Comparison of ENCODE assay signal across 12 cellular contexts in genomic region chr1:207298666-207299065, GRCh38. TPM values are rescaled to one million over a fixed set of nuclear protein-coding genes. Genes with fewer than 3 reads are reported as not detected.
DNase-seq lines count a peak whose midpoint lies in the region; TF ChIP-seq lines count a peak whose summit lies in the region.
"Had no signal": no experiment of that assay in that cellular context is flagged by ENCODE, and none has a peak within 500 bp of the region (broad histone marks: within the 10 kb centered on the region; RNA-seq: fewer than 3 reads in every experiment).

No MANE protein-coding gene starts in this region.

- no peak overlapping the region for H3K9ac ChIP-seq in endocrine pancreas (ENCODE audit: control insufficient read depth, insufficient read depth, low read length)

- no peaks in the 10 kb centered on the region for H3K9me3 ChIP-seq in endocrine pancreas (ENCODE audit: control insufficient read depth, low read length)
- no peaks in the 10 kb centered on the region for H3K9me3 ChIP-seq in A673 (ENCODE audit: low read depth, low read length, poor library complexity, severe bottlenecking)
- H3K9me3 ChIP-seq: Peyer's patch, psoas muscle had no signal

- H3K27ac ChIP-seq in A673 (ENCODE audit: low read depth, low read length, poor library complexity, severe bottlenecking): no peak overlapping the region
- H3K27ac ChIP-seq: psoas muscle had no signal

- H3K27me3 ChIP-seq in endocrine pancreas (ENCODE audit: control insufficient read depth, insufficient read depth, low read length): no peaks in the 10 kb centered on the region
- H3K27me3 ChIP-seq in A673 (replicated peaks; ENCODE audit: insufficient read depth, low read depth, low read length, poor library complexity): peaks cover 4% of the 10 kb centered on the region
- H3K27me3 ChIP-seq: Peyer's patch had no signal

- intact Hi-C loops in A673 (cut with micrococcal nuclease; ENCODE audit: unreplicated experiment): no loop called here

- TF ChIP-seq CTCF in retinal pigment epithelial cell (conservative IDR thresholded peaks at IDR 0.05; ENCODE audit: low read depth, low read length) (no peak), A673 (conservative IDR thresholded peaks at IDR 0.05; ENCODE audit: low read depth, low read length) (no peak)

- no TSS peak for BruUV-seq in A673 (replicated peaks; lab: Mats Ljungman, UMichigan)

- CTCF ChIA-PET in A673 (lab: Charles Lee): no interaction called here

- H3K36me3 ChIP-seq in endocrine pancreas (ENCODE audit: control insufficient read depth, insufficient read depth, low read length) (no peaks in the 10 kb centered on the region), A673 (ENCODE audit: insufficient read depth, low read length, poor library complexity, severe bottlenecking) (no peaks in the 10 kb centered on the region)
- H3K36me3 ChIP-seq: Peyer's patch had no signal

- POLR2A ChIA-PET in A673 (lab: Charles Lee; ENCODE audit: low non-redundant PET): no interaction called here

- H3K4me1 ChIP-seq in endocrine pancreas (ENCODE audit: control insufficient read depth, insufficient read depth, low read length) (peaks cover 18% of the 10 kb centered on the region), A673 (ENCODE audit: insufficient read depth, low read length, poor library complexity, severe bottlenecking) (no peaks in the 10 kb centered on the region)
- H3K4me1 ChIP-seq: Peyer's patch, psoas muscle had no signal

- DNase-seq in NCI-H2107 treated with DMSO at 0.1 percent for 48 hours (lab: John Stamatoyannopoulos, UW; ENCODE audit: unreplicated experiment) (peak; percentile 66), NCI-H2107 (lab: John Stamatoyannopoulos, UW) (no peak), NCI-H2029 treated with DMSO at 0.1 percent for 48 hours (lab: John Stamatoyannopoulos, UW) (peak; percentile 54), retinal pigment epithelial cell (ENCODE audit: low read depth) (peak; percentile 51), A673 (ENCODE audit: low spot score) (no peak), NCI-H1048 (lab: John Stamatoyannopoulos, UW) (no peak)
- no peak for DNase-seq in activated effector memory CD4-positive, alpha-beta T cell treated with Interleukin-2 at 50 U/mL for 16 hours
- DNase-seq: NCI-H1105, Peyer's patch, psoas muscle, substantia nigra had no signal

- H3K4me3 ChIP-seq in endocrine pancreas (ENCODE audit: control insufficient read depth, insufficient read depth, low read length) (peak overlapping the region; percentile 71), retinal pigment epithelial cell (ENCODE audit: low read length) (no peak overlapping the region), A673 (ENCODE audit: low read depth, low read length, poor library complexity, severe bottlenecking) (no peak overlapping the region)
- H3K4me3 ChIP-seq: Peyer's patch, psoas muscle had no signal

RNA-seq across cellular contexts. Expression of gene CD55, which starts 22.8 kb away (rescaled TPM):
- total RNA-seq in A673 (2021): 0.57 and 0.71 TPM in 2 replicates

Comparison
In these comparisons a context has a peak if more than half of its experiments do, and no peak if none do; other contexts are left out.
1. DNase-seq: peak in NCI-H2107 treated with DMSO at 0.1 percent for 48 hours (single experiment), NCI-H2029 treated with DMSO at 0.1 percent for 48 hours (single experiment) and retinal pigment epithelial cell (single experiment); none in NCI-H2107 (single experiment), A673 (single experiment), activated effector memory CD4-positive, alpha-beta T cell treated with Interleukin-2 at 50 U/mL for 16 hours (single experiment) and NCI-H1048 (single experiment).